ENCODE assay signal across 1 cellular context in genomic region chr7:150787321-150788281, GRCh38.
TF ChIP-seq lines count a peak whose summit lies in the region.

No MANE protein-coding gene starts in this region.

TF ChIP-seq in K562, 482 proteins besides CTCF, POLR2A, EP300 and RAD21 (continued from another document and continues in another):
- TF ChIP-seq PBX2 (CRISPR knock-in tag; IDR thresholded peaks at IDR 0.05; ENCODE audit: low read depth) (no peak), PBX2 (tag; conservative IDR thresholded peaks at IDR 0.05; ENCODE audit: low read depth) (peak; percentile 91), THAP7 (CRISPR knock-in tag; IDR thresholded peaks at IDR 0.05) (no peak), EZH2 (IDR thresholded peaks at IDR 0.05; ENCODE audit: borderline replicate concordance, low read depth, low read length) (no peak), KDM2B (CRISPR knock-in tag; IDR thresholded peaks at IDR 0.05) (no peak), BRD9 (IDR thresholded peaks at IDR 0.05; ENCODE audit: low read depth, partially characterized antibody) (no peak), POU5F1 (IDR thresholded peaks at IDR 0.05; ENCODE audit: borderline replicate concordance, low read depth, low read length, partially characterized antibody) (no peak), ZNF79 (CRISPR knock-in tag; IDR thresholded peaks at IDR 0.05; ENCODE audit: low read depth) (no peak), ZNF316 (IDR thresholded peaks at IDR 0.05) (no peak), NCOA1 (IDR thresholded peaks at IDR 0.05; ENCODE audit: low read depth) (peak; percentile 87), KAT7 (CRISPR knock-in tag; IDR thresholded peaks at IDR 0.05; ENCODE audit: borderline replicate concordance) (no peak), ATF6 (CRISPR knock-in tag; IDR thresholded peaks at IDR 0.05) (0 out of 2 replicates have a peak, but pooled peaks have one; percentile 41), POLR3A (IDR thresholded peaks at IDR 0.05; ENCODE audit: borderline replicate concordance, extremely low read depth, insufficient read depth, insufficient read length) (no peak), PYGO2 (tag; IDR thresholded peaks at IDR 0.05) (no peak), ZNF436 (CRISPR knock-in tag; IDR thresholded peaks at IDR 0.05) (no peak), RB1 (IDR thresholded peaks at IDR 0.05; ENCODE audit: low read depth) (peak; percentile 54; the same call in 1 of the 2 replicates), ZNF561 (CRISPR knock-in tag; conservative IDR thresholded peaks at IDR 0.05) (no peak), DMBX1 (CRISPR knock-in tag; IDR thresholded peaks at IDR 0.05; ENCODE audit: borderline replicate concordance) (no peak), PHF20 (IDR thresholded peaks at IDR 0.05; ENCODE audit: partially characterized antibody) (no peak), E4F1 (CRISPR knock-in tag; IDR thresholded peaks at IDR 0.05; ENCODE audit: borderline replicate concordance) (no peak), SLC30A9 (CRISPR knock-in tag; IDR thresholded peaks at IDR 0.05) (no peak), SIN3A (IDR thresholded peaks at IDR 0.05; ENCODE audit: borderline replicate concordance in 2 of 2, control insufficient read depth in 1 of 2, low read depth in 2 of 2, low read length in 2 of 2) (no peak), ZNF449 (CRISPR knock-in tag; IDR thresholded peaks at IDR 0.05) (no peak), ZNF644 (tag; IDR thresholded peaks at IDR 0.05; ENCODE audit: low read depth) (peak; percentile 57; the same call in 1 of the 2 replicates), KDM1A (IDR thresholded peaks at IDR 0.05) (peak; percentile 97 to 98), ELF4 (CRISPR knock-in tag; IDR thresholded peaks at IDR 0.05) (no peak; the same call in 1 of the 2 replicates), CHD2 (IDR thresholded peaks at IDR 0.05; ENCODE audit: low read depth, low read length) (no peak), PHF8 (IDR thresholded peaks at IDR 0.05; ENCODE audit: borderline replicate concordance, low read length) (no peak), ZFPM2 (CRISPR knock-in tag; IDR thresholded peaks at IDR 0.05) (no peak), HDAC3 (IDR thresholded peaks at IDR 0.05; ENCODE audit: borderline replicate concordance, partially characterized antibody) (peak; percentile 74), TEAD4 (IDR thresholded peaks at IDR 0.05; ENCODE audit: low read length) (peak; percentile 84), TEAD4 (CRISPR knock-in tag; IDR thresholded peaks at IDR 0.05; ENCODE audit: borderline replicate concordance) (no peak), ETV1 (tag; conservative IDR thresholded peaks at IDR 0.05; ENCODE audit: low read depth) (peak; percentile 72), POLR2G (IDR thresholded peaks at IDR 0.05; ENCODE audit: low read depth, low read length) (no peak), CBFA2T3 (IDR thresholded peaks at IDR 0.05) (peak; percentile 75), ZNF175 (CRISPR knock-in tag; IDR thresholded peaks at IDR 0.05; ENCODE audit: low read depth) (no peak), GATAD2A (IDR thresholded peaks at IDR 0.05) (0 out of 2 replicates have a peak, but pooled peaks have one; percentile 37), NEUROD1 (IDR thresholded peaks at IDR 0.05; ENCODE audit: borderline replicate concordance, low read depth, low read length, partially characterized antibody) (no peak), NFRKB (IDR thresholded peaks at IDR 0.05; ENCODE audit: low read depth) (no peak), NRF1 (conservative IDR thresholded peaks at IDR 0.05 in 1 of 2, IDR thresholded peaks at IDR 0.05 in 1 of 2) (no peak; a peak in 2 of 4 replicates)
- TF ChIP-seq, protein P1, sequence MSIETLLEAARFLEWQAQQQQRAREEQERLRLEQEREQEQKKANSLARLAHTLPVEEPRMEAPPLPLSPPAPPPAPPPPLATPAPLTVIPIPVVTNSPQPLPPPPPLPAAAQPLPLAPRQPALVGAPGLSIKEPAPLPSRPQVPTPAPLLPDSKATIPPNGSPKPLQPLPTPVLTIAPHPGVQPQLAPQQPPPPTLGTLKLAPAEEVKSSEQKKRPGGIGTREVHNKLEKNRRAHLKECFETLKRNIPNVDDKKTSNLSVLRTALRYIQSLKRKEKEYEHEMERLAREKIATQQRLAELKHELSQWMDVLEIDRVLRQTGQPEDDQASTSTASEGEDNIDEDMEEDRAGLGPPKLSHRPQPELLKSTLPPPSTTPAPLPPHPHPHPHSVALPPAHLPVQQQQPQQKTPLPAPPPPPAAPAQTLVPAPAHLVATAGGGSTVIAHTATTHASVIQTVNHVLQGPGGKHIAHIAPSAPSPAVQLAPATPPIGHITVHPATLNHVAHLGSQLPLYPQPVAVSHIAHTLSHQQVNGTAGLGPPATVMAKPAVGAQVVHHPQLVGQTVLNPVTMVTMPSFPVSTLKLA (conservative IDR thresholded peaks at IDR 0.05): no peak; a peak in 1 of 4 replicates
- TF ChIP-seq, protein P2, sequence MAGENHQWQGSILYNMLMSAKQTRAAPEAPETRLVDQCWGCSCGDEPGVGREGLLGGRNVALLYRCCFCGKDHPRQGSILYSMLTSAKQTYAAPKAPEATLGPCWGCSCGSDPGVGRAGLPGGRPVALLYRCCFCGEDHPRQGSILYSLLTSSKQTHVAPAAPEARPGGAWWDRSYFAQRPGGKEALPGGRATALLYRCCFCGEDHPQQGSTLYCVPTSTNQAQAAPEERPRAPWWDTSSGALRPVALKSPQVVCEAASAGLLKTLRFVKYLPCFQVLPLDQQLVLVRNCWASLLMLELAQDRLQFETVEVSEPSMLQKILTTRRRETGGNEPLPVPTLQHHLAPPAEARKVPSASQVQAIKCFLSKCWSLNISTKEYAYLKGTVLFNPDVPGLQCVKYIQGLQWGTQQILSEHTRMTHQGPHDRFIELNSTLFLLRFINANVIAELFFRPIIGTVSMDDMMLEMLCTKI (IDR thresholded peaks at IDR 0.05; ENCODE audit: partially characterized antibody): no peak
- TF ChIP-seq, protein P3, sequence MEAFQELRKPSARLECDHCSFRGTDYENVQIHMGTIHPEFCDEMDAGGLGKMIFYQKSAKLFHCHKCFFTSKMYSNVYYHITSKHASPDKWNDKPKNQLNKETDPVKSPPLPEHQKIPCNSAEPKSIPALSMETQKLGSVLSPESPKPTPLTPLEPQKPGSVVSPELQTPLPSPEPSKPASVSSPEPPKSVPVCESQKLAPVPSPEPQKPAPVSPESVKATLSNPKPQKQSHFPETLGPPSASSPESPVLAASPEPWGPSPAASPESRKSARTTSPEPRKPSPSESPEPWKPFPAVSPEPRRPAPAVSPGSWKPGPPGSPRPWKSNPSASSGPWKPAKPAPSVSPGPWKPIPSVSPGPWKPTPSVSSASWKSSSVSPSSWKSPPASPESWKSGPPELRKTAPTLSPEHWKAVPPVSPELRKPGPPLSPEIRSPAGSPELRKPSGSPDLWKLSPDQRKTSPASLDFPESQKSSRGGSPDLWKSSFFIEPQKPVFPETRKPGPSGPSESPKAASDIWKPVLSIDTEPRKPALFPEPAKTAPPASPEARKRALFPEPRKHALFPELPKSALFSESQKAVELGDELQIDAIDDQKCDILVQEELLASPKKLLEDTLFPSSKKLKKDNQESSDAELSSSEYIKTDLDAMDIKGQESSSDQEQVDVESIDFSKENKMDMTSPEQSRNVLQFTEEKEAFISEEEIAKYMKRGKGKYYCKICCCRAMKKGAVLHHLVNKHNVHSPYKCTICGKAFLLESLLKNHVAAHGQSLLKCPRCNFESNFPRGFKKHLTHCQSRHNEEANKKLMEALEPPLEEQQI (IDR thresholded peaks at IDR 0.05): no peak
- TF ChIP-seq, protein P4, sequence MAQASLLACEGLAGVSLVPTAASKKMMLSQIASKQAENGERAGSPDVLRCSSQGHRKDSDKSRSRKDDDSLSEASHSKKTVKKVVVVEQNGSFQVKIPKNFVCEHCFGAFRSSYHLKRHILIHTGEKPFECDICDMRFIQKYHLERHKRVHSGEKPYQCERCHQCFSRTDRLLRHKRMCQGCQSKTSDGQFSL (CRISPR knock-in tag; IDR thresholded peaks at IDR 0.05): no peak
- TF ChIP-seq, protein P4 (tag; IDR thresholded peaks at IDR 0.05): no peak
- TF ChIP-seq, protein P5, sequence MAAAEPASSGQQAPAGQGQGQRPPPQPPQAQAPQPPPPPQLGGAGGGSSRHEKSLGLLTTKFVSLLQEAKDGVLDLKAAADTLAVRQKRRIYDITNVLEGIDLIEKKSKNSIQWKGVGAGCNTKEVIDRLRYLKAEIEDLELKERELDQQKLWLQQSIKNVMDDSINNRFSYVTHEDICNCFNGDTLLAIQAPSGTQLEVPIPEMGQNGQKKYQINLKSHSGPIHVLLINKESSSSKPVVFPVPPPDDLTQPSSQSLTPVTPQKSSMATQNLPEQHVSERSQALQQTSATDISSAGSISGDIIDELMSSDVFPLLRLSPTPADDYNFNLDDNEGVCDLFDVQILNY (CRISPR knock-in tag; IDR thresholded peaks at IDR 0.05): no peak
- TF ChIP-seq, protein P6, sequence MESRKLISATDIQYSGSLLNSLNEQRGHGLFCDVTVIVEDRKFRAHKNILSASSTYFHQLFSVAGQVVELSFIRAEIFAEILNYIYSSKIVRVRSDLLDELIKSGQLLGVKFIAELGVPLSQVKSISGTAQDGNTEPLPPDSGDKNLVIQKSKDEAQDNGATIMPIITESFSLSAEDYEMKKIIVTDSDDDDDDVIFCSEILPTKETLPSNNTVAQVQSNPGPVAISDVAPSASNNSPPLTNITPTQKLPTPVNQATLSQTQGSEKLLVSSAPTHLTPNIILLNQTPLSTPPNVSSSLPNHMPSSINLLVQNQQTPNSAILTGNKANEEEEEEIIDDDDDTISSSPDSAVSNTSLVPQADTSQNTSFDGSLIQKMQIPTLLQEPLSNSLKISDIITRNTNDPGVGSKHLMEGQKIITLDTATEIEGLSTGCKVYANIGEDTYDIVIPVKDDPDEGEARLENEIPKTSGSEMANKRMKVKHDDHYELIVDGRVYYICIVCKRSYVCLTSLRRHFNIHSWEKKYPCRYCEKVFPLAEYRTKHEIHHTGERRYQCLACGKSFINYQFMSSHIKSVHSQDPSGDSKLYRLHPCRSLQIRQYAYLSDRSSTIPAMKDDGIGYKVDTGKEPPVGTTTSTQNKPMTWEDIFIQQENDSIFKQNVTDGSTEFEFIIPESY (CRISPR knock-in tag; IDR thresholded peaks at IDR 0.05): no peak
